ENCODE assay signal across 20 cellular contexts in genomic region chr22:44403166-44403565, GRCh38.
DNase-seq lines count a peak whose midpoint lies in the region; ATAC-seq and TF ChIP-seq lines count a peak whose summit lies in the region.
"Had no signal": no experiment of that assay in that cellular context is flagged by ENCODE, and none has a peak within 500 bp of the region (broad histone marks: within the 10 kb centered on the region; RNA-seq: fewer than 3 reads in every experiment).

No MANE protein-coding gene starts in this region.

- intact Hi-C loops in CD14-positive monocyte (cut with micrococcal nuclease) (no loop called here), lower lobe of right lung (cut with DNase I) (no loop called here)

- H3K27ac ChIP-seq in endodermal cell (ENCODE audit: low read depth, low read length) (no peak overlapping the region), lower lobe of right lung (no peak overlapping the region)
- H3K27ac ChIP-seq: BLaER1, HL-60, RWPE1 had no signal

- H3K9me3 ChIP-seq in BE2C (no peaks in the 10 kb centered on the region), endodermal cell (ENCODE audit: control insufficient read depth, low read length) (no peaks in the 10 kb centered on the region), lower lobe of right lung (no peaks in the 10 kb centered on the region)
- H3K9me3 ChIP-seq: BLaER1 had no signal

- TF ChIP-seq CTCF in BE2C (IDR thresholded peaks at IDR 0.05; ENCODE audit: low read depth, low read length) (no peak), CD14-positive monocyte (IDR thresholded peaks at IDR 0.05) (no peak), endodermal cell (conservative IDR thresholded peaks at IDR 0.05) (no peak), lower lobe of right lung (IDR thresholded peaks at IDR 0.05) (no peak), nephron progenitor cell (IDR thresholded peaks at IDR 0.05) (no peak)

- H3K27me3 Mint-ChIP-seq in CD14-positive monocyte (ENCODE audit: low read depth in 3 of 3), result peaks cover 2 to 4% (median 2%) of the 10 kb centered on the region in 3 donors
- peaks cover 2% of the 10 kb centered on the region for H3K27me3 Mint-ChIP-seq in endodermal cell (ENCODE audit: insufficient read depth)
- peaks cover 18% of the 10 kb centered on the region for H3K27me3 Mint-ChIP-seq in nephron progenitor cell (ENCODE audit: low read depth, poor library complexity)

- H3K4me1 ChIP-seq in BE2C, result no peaks in the 10 kb centered on the region; the same call in 1 of the 2 replicates
- no peaks in the 10 kb centered on the region for H3K4me1 ChIP-seq in endodermal cell (ENCODE audit: control insufficient read depth, insufficient read depth, low read length)
- no peaks in the 10 kb centered on the region for H3K4me1 ChIP-seq in lower lobe of right lung

- H3K4me3 Mint-ChIP-seq in CD14-positive monocyte (no peak overlapping the region), endodermal cell (no peak overlapping the region), nephron progenitor cell (no peak overlapping the region)

- no peak overlapping the region for H3K9ac ChIP-seq in endodermal cell (ENCODE audit: extremely low read depth, low read length, poor library complexity, severe bottlenecking)
- H3K9ac ChIP-seq: BLaER1 had no signal

- H3K36me3 Mint-ChIP-seq in CD14-positive monocyte (no peaks in the 10 kb centered on the region), endodermal cell (ENCODE audit: low read depth) (no peaks in the 10 kb centered on the region), nephron progenitor cell (ENCODE audit: low read depth) (no peaks in the 10 kb centered on the region)

- H3K9me3 Mint-ChIP-seq in CD14-positive monocyte (no peaks in the 10 kb centered on the region), endodermal cell (no peaks in the 10 kb centered on the region), nephron progenitor cell (no peaks in the 10 kb centered on the region)

- 88 to 100% methylated on average over 3 to 5 of the region's 5 CpGs for WGBS in endodermal cell (ENCODE audit: insufficient coverage in 1 of 2, insufficient read length in 1 of 2), 2 experiments

- ATAC-seq in lower lobe of right lung, result no peak

- H3K4me1 Mint-ChIP-seq in CD14-positive monocyte (no peaks in the 10 kb centered on the region), endodermal cell (peaks cover 4% of the 10 kb centered on the region), nephron progenitor cell (peaks cover 26% of the 10 kb centered on the region)

- no peak overlapping the region for H3K4me3 ChIP-seq in BE2C (ENCODE audit: low read depth, low read length)
- no peak overlapping the region for H3K4me3 ChIP-seq in endodermal cell (ENCODE audit: low read length)
- H3K4me3 ChIP-seq in lower lobe of right lung, result no peak overlapping the region
- H3K4me3 ChIP-seq: BLaER1 had no signal

- H3K27me3 ChIP-seq in BE2C (no peaks in the 10 kb centered on the region), endodermal cell (ENCODE audit: control insufficient read depth, insufficient read depth, low read length, poor library complexity, severe bottlenecking) (no peaks in the 10 kb centered on the region), lower lobe of right lung (ENCODE audit: low read depth) (no peaks in the 10 kb centered on the region)
- H3K27me3 ChIP-seq: BLaER1 had no signal

- no peak overlapping the region for H3K27ac Mint-ChIP-seq in CD14-positive monocyte
- H3K27ac Mint-ChIP-seq in endodermal cell, result no peak overlapping the region
- no peak overlapping the region for H3K27ac Mint-ChIP-seq in nephron progenitor cell

- DNase-seq in BE2C (peak; percentile 3), CD14-positive monocyte (ENCODE audit: low spot score) (peak; percentile 23), endodermal cell (peak; percentile 29), retina (peak; percentile 1), lower lobe of right lung (no peak), superior temporal gyrus (ENCODE audit: extremely low spot score) (no peak), nephron progenitor cell (no peak)
- DNase-seq: DMS153; EL; GOT3; KBM-7; NCI-H1048; NCI-H146; NCI-H2081 treated with DMSO at 0.1 percent for 48 hours; NCI-H345; NCI-H69; NK-92 treated with Interleukin-12 subunit alpha and Interleukin-12 subunit beta, amount 100 ng/mL, for 24 hours had no signal

- H3K36me3 ChIP-seq in BE2C (no peaks in the 10 kb centered on the region), endodermal cell (ENCODE audit: control insufficient read depth, insufficient read depth, low read length) (no peaks in the 10 kb centered on the region), lower lobe of right lung (no peaks in the 10 kb centered on the region)
- H3K36me3 ChIP-seq: BLaER1 had no signal

Comparison
In these comparisons a context has a peak if more than half of its experiments do, and no peak if none do; other contexts are left out.
1. DNase-seq: peak in BE2C (single experiment), CD14-positive monocyte (single experiment), endodermal cell (single experiment) and retina (single experiment); none in lower lobe of right lung (single experiment), superior temporal gyrus (single experiment) and nephron progenitor cell (single experiment).